Comparison of ENCODE assay signal across 8 cellular contexts in the genomic region with DNA sequence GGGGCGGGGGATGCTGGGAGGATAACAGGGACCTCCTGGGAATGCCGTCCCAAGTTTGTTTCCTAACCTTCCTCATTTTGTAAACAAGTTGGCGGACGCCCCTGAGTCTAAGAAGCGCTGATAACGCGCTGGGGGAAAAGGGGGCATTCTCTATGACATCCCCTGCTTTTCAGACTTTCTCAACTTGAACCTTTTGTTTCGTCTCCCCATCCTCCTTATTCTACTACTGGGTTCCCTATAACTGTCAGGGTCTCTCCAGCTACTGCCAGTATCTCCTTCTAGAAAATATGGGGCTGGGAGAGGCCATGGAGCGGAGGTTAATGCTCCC. TPM values are rescaled to one million over a fixed set of nuclear protein-coding genes. Genes with fewer than 3 reads are reported as not detected.
DNase-seq lines count a peak whose midpoint lies in the region; ATAC-seq and TF ChIP-seq lines count a peak whose summit lies in the region.

No MANE protein-coding gene starts in this region.

- no peak overlapping the region for H2BK15ac ChIP-seq in H9 (ENCODE audit: low read depth, low read length)

- H3K9me2 ChIP-seq in hepatocyte (replicated peaks; ENCODE audit: insufficient read depth): no peaks in the 10 kb centered on the region

- peak overlapping the region; percentile 65 to 82 for H3K4me3 Mint-ChIP-seq in H9
- H3K4me3 Mint-ChIP-seq in activated CD4-positive, alpha-beta memory T cell treated with anti-CD3 and anti-CD28 coated beads, Interleukin-2, amount 10 ng/mL, durations not matched to agents 7 days and 5 days: peak overlapping the region; percentile 75

- H3T11ph ChIP-seq in H9 (ENCODE audit: low read length): no peak overlapping the region

- ATAC-seq in GM21786 (IDR thresholded peaks at IDR 0.05; ENCODE audit: unreplicated experiment) (no peak), GM18858 (IDR thresholded peaks at IDR 0.05; ENCODE audit: unreplicated experiment) (no peak)

- H3K4me2 ChIP-seq in H9 (ENCODE audit: insufficient read depth, insufficient read length, low read length): peak overlapping the region; percentile 44
- H3K4me2 ChIP-seq in hepatocyte: peak overlapping the region; percentile 84

- no peaks in the 10 kb centered on the region for H3K36me3 Mint-ChIP-seq in H9 (ENCODE audit: insufficient read depth in 1 of 3, low read depth in 3 of 3)
- no peaks in the 10 kb centered on the region for H3K36me3 Mint-ChIP-seq in activated CD4-positive, alpha-beta memory T cell treated with anti-CD3 and anti-CD28 coated beads, Interleukin-2, amount 10 ng/mL, durations not matched to agents 7 days and 5 days (ENCODE audit: low read depth)

- H3K27ac ChIP-seq in H9 (ENCODE audit: insufficient read length, low read depth, low read length) (no peak overlapping the region), hepatocyte (peak overlapping the region; percentile 67), skeletal muscle tissue (ENCODE audit: low read depth, low read length) (peak overlapping the region; percentile 63)

- H3K79me2 ChIP-seq in H9 (ENCODE audit: insufficient read depth, low read length) (no peaks in the 10 kb centered on the region), hepatocyte (no peaks in the 10 kb centered on the region)

- no peak overlapping the region for H4K91ac ChIP-seq in H9 (ENCODE audit: insufficient read length, low read depth, low read length)

- H2AK5ac ChIP-seq in H9 (ENCODE audit: insufficient read length, low read length): no peak overlapping the region

- H3K4me1 Mint-ChIP-seq in H9: peaks cover 13 to 16% of the 10 kb centered on the region in 2 experiments
- peaks cover 21% of the 10 kb centered on the region for H3K4me1 Mint-ChIP-seq in activated CD4-positive, alpha-beta memory T cell treated with anti-CD3 and anti-CD28 coated beads, Interleukin-2, amount 10 ng/mL, durations not matched to agents 7 days and 5 days

- no peaks in the 10 kb centered on the region for H3K79me1 ChIP-seq in H9 (ENCODE audit: insufficient read depth, low read depth, low read length, poor library complexity, severe bottlenecking)

- no peak overlapping the region for H3K18ac ChIP-seq in H9 (ENCODE audit: insufficient read length, low read depth, low read length)

- no peak for DNase-seq in H9
- no peak for DNase-seq in activated CD4-positive, alpha-beta memory T cell treated with anti-CD3 and anti-CD28 coated beads, Interleukin-2, amount 10 ng/mL, durations not matched to agents 7 days and 5 days
- DNase-seq in hepatocyte (ENCODE audit: low spot score): no peak
- DNase-seq in OCI-M1 (lab: John Stamatoyannopoulos, UW): no peak
- DNase-seq in activated CD8-positive, alpha-beta memory T cell treated with anti-CD3 and anti-CD28 coated beads, Interleukin-2, amount 50 U/mL, for 48 hours: no peak

- no peak overlapping the region for H3K9ac ChIP-seq in H9 (ENCODE audit: extremely low read depth, insufficient read length, low read length)
- H3K9ac ChIP-seq in skeletal muscle tissue (ENCODE audit: low read depth in 1 of 3, low read length in 3 of 3): peak overlapping the region; percentile 27 to 84 (median 72)

- no peak overlapping the region for H2BK5ac ChIP-seq in H9 (ENCODE audit: insufficient read length, low read length)

- H3K23me2 ChIP-seq in H9 (ENCODE audit: insufficient read length, low read depth, low read length, poor library complexity, severe bottlenecking): peaks cover 2% of the 10 kb centered on the region

- H3K4me1 ChIP-seq in H9 (ENCODE audit: insufficient read depth, low read length) (no peaks in the 10 kb centered on the region; the same call in 1 of the 2 replicates), hepatocyte (ENCODE audit: insufficient read depth) (peaks cover 5% of the 10 kb centered on the region), skeletal muscle tissue (ENCODE audit: control insufficient read depth in 3 of 3, insufficient read depth in 3 of 3, low read length in 3 of 3) (peaks cover 15 to 31% (median 27%) of the 10 kb centered on the region in 3 donors)

- CTCF ChIA-PET in activated CD4-positive, alpha-beta memory T cell treated with anti-CD3 and anti-CD28 coated beads, Interleukin-2, amount 10 ng/mL, durations not matched to agents 7 days and 5 days (lab: Charles Lee): no interaction called here

- H3K4me3 ChIP-seq in hepatocyte: peak overlapping the region; percentile 98
- H3K4me3 ChIP-seq in skeletal muscle tissue (ENCODE audit: low read length in 3 of 3): peak overlapping the region; percentile 55 to 78 (median 66)

- H3K36me3 ChIP-seq in hepatocyte (replicated peaks; ENCODE audit: insufficient read depth, low read depth): no peaks in the 10 kb centered on the region
- H3K36me3 ChIP-seq in skeletal muscle tissue (ENCODE audit: control insufficient read depth in 3 of 3, insufficient read depth in 3 of 3, low read length in 3 of 3): peaks cover 6 to 14% (median 12%) of the 10 kb centered on the region in 3 donors

- no peaks in the 10 kb centered on the region for H3K9me3 Mint-ChIP-seq in H9
- no peaks in the 10 kb centered on the region for H3K9me3 Mint-ChIP-seq in activated CD4-positive, alpha-beta memory T cell treated with anti-CD3 and anti-CD28 coated beads, Interleukin-2, amount 10 ng/mL, durations not matched to agents 7 days and 5 days

- no peak overlapping the region for H2BK20ac ChIP-seq in H9 (ENCODE audit: low read depth, low read length, poor library complexity, severe bottlenecking)

- H4K20me1 ChIP-seq in H9 (ENCODE audit: control insufficient read depth, insufficient read depth, insufficient read length) (no peaks in the 10 kb centered on the region), hepatocyte (ENCODE audit: insufficient read depth, poor library complexity, severe bottlenecking) (no peaks in the 10 kb centered on the region)

- no peak overlapping the region for H2BK120ac ChIP-seq in H9 (ENCODE audit: low read depth, low read length, poor library complexity, severe bottlenecking)

- H3K56ac ChIP-seq in H9 (ENCODE audit: insufficient read length, low read depth, low read length): no peak overlapping the region

- no peak overlapping the region for H4K5ac ChIP-seq in H9 (ENCODE audit: insufficient read length, low read depth, low read length)

- POLR2A ChIA-PET in activated CD4-positive, alpha-beta memory T cell treated with anti-CD3 and anti-CD28 coated beads, Interleukin-2, amount 10 ng/mL, durations not matched to agents 7 days and 5 days (lab: Charles Lee): interaction anchor here (1.2 to 2.8 kb wide), 3 partner anchors 22 to 172 kb away, joined by 3 to 10 read pairs (median 3); partner anchors contain the start of gene UEVLD

- TF ChIP-seq CTCF in H9 (conservative IDR thresholded peaks at IDR 0.05) (no peak), hepatocyte (IDR thresholded peaks at IDR 0.05; ENCODE audit: poor library complexity) (no peak)

- H3K4ac ChIP-seq in H9 (ENCODE audit: low read depth, low read length): no peak overlapping the region

- H3K9me3 ChIP-seq in H9 (ENCODE audit: control insufficient read depth, low read depth, low read length): no peaks in the 10 kb centered on the region
- no peaks in the 10 kb centered on the region for H3K9me3 ChIP-seq in hepatocyte (ENCODE audit: low read depth)
- no peaks in the 10 kb centered on the region for H3K9me3 ChIP-seq in skeletal muscle tissue (ENCODE audit: control insufficient read depth in 3 of 3, low read length in 3 of 3)

- peaks cover 46% of the 10 kb centered on the region for H3K27me3 Mint-ChIP-seq in H9 (ENCODE audit: low read depth)
- peaks cover 21% of the 10 kb centered on the region for H3K27me3 Mint-ChIP-seq in activated CD4-positive, alpha-beta memory T cell treated with anti-CD3 and anti-CD28 coated beads, Interleukin-2, amount 10 ng/mL, durations not matched to agents 7 days and 5 days

- H3K27me3 ChIP-seq in H9 (ENCODE audit: insufficient read depth, low read length) (no peaks in the 10 kb centered on the region; the same call in 1 of the 2 replicates), hepatocyte (no peaks in the 10 kb centered on the region), skeletal muscle tissue (ENCODE audit: control insufficient read depth in 3 of 3, insufficient read depth in 3 of 3, low read length in 3 of 3) (no peaks in the 10 kb centered on the region)

- H3K27ac Mint-ChIP-seq in H9: no peak overlapping the region
- no peak overlapping the region for H3K27ac Mint-ChIP-seq in activated CD4-positive, alpha-beta memory T cell treated with anti-CD3 and anti-CD28 coated beads, Interleukin-2, amount 10 ng/mL, durations not matched to agents 7 days and 5 days

- H3K23ac ChIP-seq in H9 (ENCODE audit: insufficient read length, low read depth, low read length): no peak overlapping the region

- H2AFZ ChIP-seq in H9 (ENCODE audit: low read length): no peak overlapping the region
- peak overlapping the region; percentile 59 for H2AFZ ChIP-seq in hepatocyte

- H4K8ac ChIP-seq in H9 (replicated peaks; ENCODE audit: insufficient read length, low read depth, low read length): no peak overlapping the region

- WGBS in H9 (ENCODE audit: extremely low coverage, insufficient read length, low lambda C conversion rate): no CpG with 5 or more reads among the region's 9 CpGs
- 10% methylated on average over 9 of the region's 9 CpGs for WGBS in hepatocyte (ENCODE audit: low lambda C conversion rate, missing lambda C conversion rate)

- no peak overlapping the region for H2BK12ac ChIP-seq in H9 (ENCODE audit: insufficient read length, low read depth, low read length)

- no peak overlapping the region for H3K14ac ChIP-seq in H9 (ENCODE audit: insufficient read depth, low read length)

RNA-seq across cellular contexts. Expression of gene TMEM86A, which starts 0.7 kb away (rescaled TPM):
- total RNA-seq in H9 (2021): 2.3 and 3.0 TPM in 2 replicates
- total RNA-seq in activated CD4-positive, alpha-beta memory T cell treated with anti-CD3 and anti-CD28 coated beads, Interleukin-2, amount 10 ng/mL, durations not matched to agents 7 days and 5 days: 1 to 10 TPM; 1.8 to 2.4 TPM
- 1.7 and 2.3 TPM in 2 replicates for total RNA-seq in hepatocyte
- 5.0 and 5.2 TPM in 2 replicates for polyA plus RNA-seq in hepatocyte
- total RNA-seq in skeletal muscle tissue: 3.1 TPM

RNA-seq across cellular contexts. Expression of gene IGSF22, which starts 26.8 kb away (rescaled TPM):
- total RNA-seq in H9 (2021) (0.35 TPM in 1 of 2 replicates, not detected in the other), hepatocyte (0.08 TPM in 1 of 2 replicates, not detected in the other), skeletal muscle tissue (7.3 TPM)
- total RNA-seq in activated CD4-positive, alpha-beta memory T cell treated with anti-CD3 and anti-CD28 coated beads, Interleukin-2, amount 10 ng/mL, durations not matched to agents 7 days and 5 days: 1 to 10 TPM in 1 of 2 experiments, under 1 TPM in 1; 0.50 to 2.7 TPM
- polyA plus RNA-seq in hepatocyte: 0.22 TPM in 1 of 2 replicates, not detected in the other
